In the genomic region with DNA sequence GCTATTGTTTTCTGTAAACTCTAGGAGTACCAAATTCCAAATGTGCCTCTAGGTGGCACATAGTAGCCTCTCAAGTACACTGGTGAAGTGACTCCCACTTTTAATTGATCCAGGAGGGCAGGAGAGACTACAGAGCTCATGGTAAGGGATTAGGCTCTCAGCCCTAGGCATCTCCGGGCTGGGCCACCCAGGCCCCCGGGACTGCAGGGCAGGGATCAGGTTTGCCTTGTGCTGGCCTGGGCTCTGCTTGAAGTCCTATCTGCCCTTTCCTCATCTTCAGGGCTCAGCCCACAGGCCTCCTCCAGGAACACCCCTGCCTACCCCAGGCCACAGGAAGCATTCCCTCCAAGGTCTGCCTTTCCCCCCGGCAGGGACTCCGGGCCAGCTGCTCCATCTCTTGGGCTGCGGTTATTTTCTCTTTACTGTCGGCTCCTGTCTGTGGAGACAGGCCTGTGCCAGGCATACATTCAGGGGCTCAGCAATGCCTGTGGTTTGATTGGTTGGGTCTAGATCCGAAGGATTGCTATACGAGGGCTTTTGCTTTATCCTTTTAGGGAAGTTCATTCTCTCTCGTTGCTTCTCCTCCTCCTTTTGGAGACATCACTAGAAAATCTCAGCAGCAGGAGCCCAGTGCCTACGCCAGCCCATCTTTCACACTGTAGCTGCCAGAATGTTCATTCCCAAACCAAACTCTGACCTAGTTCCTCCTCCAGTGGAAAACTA, we compare ENCODE assay signal across 1 cellular context.
TF ChIP-seq lines count a peak whose summit lies in the region.

No MANE protein-coding gene starts in this region.

TF ChIP-seq in GM23338, 12 proteins besides CTCF, POLR2A, EP300 and RAD21 (continued from another document):
- TF ChIP-seq, protein P1, sequence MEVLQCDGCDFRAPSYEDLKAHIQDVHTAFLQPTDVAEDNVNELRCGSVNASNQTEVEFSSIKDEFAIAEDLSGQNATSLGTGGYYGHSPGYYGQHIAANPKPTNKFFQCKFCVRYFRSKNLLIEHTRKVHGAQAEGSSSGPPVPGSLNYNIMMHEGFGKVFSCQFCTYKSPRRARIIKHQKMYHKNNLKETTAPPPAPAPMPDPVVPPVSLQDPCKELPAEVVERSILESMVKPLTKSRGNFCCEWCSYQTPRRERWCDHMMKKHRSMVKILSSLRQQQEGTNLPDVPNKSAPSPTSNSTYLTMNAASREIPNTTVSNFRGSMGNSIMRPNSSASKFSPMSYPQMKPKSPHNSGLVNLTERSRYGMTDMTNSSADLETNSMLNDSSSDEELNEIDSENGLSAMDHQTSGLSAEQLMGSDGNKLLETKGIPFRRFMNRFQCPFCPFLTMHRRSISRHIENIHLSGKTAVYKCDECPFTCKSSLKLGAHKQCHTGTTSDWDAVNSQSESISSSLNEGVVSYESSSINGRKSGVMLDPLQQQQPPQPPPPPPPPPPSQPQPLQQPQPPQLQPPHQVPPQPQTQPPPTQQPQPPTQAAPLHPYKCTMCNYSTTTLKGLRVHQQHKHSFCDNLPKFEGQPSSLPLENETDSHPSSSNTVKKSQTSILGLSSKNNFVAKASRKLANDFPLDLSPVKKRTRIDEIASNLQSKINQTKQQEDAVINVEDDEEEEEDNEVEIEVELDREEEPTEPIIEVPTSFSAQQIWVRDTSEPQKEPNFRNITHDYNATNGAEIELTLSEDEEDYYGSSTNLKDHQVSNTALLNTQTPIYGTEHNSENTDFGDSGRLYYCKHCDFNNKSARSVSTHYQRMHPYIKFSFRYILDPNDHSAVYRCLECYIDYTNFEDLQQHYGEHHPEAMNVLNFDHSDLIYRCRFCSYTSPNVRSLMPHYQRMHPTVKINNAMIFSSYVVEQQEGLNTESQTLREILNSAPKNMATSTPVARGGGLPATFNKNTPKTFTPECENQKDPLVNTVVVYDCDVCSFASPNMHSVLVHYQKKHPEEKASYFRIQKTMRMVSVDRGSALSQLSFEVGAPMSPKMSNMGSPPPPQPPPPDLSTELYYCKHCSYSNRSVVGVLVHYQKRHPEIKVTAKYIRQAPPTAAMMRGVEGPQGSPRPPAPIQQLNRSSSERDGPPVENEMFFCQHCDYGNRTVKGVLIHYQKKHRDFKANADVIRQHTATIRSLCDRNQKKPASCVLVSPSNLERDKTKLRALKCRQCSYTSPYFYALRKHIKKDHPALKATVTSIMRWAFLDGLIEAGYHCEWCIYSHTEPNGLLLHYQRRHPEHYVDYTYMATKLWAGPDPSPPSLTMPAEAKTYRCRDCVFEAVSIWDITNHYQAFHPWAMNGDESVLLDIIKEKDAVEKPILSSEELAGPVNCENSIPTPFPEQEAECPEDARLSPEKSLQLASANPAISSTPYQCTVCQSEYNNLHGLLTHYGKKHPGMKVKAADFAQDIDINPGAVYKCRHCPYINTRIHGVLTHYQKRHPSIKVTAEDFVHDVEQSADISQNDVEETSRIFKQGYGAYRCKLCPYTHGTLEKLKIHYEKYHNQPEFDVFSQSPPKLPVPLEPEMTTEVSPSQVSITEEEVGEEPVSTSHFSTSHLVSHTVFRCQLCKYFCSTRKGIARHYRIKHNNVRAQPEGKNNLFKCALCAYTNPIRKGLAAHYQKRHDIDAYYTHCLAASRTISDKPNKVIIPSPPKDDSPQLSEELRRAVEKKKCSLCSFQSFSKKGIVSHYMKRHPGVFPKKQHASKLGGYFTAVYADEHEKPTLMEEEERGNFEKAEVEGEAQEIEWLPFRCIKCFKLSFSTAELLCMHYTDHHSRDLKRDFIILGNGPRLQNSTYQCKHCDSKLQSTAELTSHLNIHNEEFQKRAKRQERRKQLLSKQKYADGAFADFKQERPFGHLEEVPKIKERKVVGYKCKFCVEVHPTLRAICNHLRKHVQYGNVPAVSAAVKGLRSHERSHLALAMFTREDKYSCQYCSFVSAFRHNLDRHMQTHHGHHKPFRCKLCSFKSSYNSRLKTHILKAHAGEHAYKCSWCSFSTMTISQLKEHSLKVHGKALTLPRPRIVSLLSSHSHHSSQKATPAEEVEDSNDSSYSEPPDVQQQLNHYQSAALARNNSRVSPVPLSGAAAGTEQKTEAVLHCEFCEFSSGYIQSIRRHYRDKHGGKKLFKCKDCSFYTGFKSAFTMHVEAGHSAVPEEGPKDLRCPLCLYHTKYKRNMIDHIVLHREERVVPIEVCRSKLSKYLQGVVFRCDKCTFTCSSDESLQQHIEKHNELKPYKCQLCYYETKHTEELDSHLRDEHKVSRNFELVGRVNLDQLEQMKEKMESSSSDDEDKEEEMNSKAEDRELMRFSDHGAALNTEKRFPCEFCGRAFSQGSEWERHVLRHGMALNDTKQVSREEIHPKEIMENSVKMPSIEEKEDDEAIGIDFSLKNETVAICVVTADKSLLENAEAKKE (CRISPR knock-in tag; IDR thresholded peaks at IDR 0.05): no peak
- TF ChIP-seq ZNF331 (CRISPR knock-in tag; IDR thresholded peaks at IDR 0.05; ENCODE audit: low read depth): no peak
